ENCODE assay signal across 1 cellular context in genomic region chr3:52788890-52789745, GRCh38.
TF ChIP-seq lines count a peak whose summit lies in the region.

No MANE protein-coding gene starts in this region.

TF ChIP-seq in GM23338, 12 proteins besides CTCF, POLR2A, EP300 and RAD21 (continued from another document):
- TF ChIP-seq, protein P1, sequence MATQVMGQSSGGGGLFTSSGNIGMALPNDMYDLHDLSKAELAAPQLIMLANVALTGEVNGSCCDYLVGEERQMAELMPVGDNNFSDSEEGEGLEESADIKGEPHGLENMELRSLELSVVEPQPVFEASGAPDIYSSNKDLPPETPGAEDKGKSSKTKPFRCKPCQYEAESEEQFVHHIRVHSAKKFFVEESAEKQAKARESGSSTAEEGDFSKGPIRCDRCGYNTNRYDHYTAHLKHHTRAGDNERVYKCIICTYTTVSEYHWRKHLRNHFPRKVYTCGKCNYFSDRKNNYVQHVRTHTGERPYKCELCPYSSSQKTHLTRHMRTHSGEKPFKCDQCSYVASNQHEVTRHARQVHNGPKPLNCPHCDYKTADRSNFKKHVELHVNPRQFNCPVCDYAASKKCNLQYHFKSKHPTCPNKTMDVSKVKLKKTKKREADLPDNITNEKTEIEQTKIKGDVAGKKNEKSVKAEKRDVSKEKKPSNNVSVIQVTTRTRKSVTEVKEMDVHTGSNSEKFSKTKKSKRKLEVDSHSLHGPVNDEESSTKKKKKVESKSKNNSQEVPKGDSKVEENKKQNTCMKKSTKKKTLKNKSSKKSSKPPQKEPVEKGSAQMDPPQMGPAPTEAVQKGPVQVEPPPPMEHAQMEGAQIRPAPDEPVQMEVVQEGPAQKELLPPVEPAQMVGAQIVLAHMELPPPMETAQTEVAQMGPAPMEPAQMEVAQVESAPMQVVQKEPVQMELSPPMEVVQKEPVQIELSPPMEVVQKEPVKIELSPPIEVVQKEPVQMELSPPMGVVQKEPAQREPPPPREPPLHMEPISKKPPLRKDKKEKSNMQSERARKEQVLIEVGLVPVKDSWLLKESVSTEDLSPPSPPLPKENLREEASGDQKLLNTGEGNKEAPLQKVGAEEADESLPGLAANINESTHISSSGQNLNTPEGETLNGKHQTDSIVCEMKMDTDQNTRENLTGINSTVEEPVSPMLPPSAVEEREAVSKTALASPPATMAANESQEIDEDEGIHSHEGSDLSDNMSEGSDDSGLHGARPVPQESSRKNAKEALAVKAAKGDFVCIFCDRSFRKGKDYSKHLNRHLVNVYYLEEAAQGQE (IDR thresholded peaks at IDR 0.05; ENCODE audit: unreplicated experiment): no peak
- TF ChIP-seq ETS1 (IDR thresholded peaks at IDR 0.05): no peak
- no peak for TF ChIP-seq JUNB (IDR thresholded peaks at IDR 0.05; ENCODE audit: unreplicated experiment)
- TF ChIP-seq NANOG (IDR thresholded peaks at IDR 0.05; ENCODE audit: borderline replicate concordance): no peak
- no peak for TF ChIP-seq ZNF331 (CRISPR knock-in tag; IDR thresholded peaks at IDR 0.05; ENCODE audit: low read depth)
- TF ChIP-seq ZNF114 (CRISPR knock-in tag; IDR thresholded peaks at IDR 0.05): no peak
- TF ChIP-seq, protein P2, sequence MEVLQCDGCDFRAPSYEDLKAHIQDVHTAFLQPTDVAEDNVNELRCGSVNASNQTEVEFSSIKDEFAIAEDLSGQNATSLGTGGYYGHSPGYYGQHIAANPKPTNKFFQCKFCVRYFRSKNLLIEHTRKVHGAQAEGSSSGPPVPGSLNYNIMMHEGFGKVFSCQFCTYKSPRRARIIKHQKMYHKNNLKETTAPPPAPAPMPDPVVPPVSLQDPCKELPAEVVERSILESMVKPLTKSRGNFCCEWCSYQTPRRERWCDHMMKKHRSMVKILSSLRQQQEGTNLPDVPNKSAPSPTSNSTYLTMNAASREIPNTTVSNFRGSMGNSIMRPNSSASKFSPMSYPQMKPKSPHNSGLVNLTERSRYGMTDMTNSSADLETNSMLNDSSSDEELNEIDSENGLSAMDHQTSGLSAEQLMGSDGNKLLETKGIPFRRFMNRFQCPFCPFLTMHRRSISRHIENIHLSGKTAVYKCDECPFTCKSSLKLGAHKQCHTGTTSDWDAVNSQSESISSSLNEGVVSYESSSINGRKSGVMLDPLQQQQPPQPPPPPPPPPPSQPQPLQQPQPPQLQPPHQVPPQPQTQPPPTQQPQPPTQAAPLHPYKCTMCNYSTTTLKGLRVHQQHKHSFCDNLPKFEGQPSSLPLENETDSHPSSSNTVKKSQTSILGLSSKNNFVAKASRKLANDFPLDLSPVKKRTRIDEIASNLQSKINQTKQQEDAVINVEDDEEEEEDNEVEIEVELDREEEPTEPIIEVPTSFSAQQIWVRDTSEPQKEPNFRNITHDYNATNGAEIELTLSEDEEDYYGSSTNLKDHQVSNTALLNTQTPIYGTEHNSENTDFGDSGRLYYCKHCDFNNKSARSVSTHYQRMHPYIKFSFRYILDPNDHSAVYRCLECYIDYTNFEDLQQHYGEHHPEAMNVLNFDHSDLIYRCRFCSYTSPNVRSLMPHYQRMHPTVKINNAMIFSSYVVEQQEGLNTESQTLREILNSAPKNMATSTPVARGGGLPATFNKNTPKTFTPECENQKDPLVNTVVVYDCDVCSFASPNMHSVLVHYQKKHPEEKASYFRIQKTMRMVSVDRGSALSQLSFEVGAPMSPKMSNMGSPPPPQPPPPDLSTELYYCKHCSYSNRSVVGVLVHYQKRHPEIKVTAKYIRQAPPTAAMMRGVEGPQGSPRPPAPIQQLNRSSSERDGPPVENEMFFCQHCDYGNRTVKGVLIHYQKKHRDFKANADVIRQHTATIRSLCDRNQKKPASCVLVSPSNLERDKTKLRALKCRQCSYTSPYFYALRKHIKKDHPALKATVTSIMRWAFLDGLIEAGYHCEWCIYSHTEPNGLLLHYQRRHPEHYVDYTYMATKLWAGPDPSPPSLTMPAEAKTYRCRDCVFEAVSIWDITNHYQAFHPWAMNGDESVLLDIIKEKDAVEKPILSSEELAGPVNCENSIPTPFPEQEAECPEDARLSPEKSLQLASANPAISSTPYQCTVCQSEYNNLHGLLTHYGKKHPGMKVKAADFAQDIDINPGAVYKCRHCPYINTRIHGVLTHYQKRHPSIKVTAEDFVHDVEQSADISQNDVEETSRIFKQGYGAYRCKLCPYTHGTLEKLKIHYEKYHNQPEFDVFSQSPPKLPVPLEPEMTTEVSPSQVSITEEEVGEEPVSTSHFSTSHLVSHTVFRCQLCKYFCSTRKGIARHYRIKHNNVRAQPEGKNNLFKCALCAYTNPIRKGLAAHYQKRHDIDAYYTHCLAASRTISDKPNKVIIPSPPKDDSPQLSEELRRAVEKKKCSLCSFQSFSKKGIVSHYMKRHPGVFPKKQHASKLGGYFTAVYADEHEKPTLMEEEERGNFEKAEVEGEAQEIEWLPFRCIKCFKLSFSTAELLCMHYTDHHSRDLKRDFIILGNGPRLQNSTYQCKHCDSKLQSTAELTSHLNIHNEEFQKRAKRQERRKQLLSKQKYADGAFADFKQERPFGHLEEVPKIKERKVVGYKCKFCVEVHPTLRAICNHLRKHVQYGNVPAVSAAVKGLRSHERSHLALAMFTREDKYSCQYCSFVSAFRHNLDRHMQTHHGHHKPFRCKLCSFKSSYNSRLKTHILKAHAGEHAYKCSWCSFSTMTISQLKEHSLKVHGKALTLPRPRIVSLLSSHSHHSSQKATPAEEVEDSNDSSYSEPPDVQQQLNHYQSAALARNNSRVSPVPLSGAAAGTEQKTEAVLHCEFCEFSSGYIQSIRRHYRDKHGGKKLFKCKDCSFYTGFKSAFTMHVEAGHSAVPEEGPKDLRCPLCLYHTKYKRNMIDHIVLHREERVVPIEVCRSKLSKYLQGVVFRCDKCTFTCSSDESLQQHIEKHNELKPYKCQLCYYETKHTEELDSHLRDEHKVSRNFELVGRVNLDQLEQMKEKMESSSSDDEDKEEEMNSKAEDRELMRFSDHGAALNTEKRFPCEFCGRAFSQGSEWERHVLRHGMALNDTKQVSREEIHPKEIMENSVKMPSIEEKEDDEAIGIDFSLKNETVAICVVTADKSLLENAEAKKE (CRISPR knock-in tag; IDR thresholded peaks at IDR 0.05): no peak
- TF ChIP-seq CREB1 (CRISPR knock-in tag; IDR thresholded peaks at IDR 0.05; ENCODE audit: low read depth): no peak
- TF ChIP-seq POLR2AphosphoS5 (IDR thresholded peaks at IDR 0.05; ENCODE audit: low read depth): no peak
- no peak for TF ChIP-seq EZH2phosphoT487 (IDR thresholded peaks at IDR 0.05; ENCODE audit: unreplicated experiment)
